Comparison of ENCODE assay signal across 15 cellular contexts in the genomic region with DNA sequence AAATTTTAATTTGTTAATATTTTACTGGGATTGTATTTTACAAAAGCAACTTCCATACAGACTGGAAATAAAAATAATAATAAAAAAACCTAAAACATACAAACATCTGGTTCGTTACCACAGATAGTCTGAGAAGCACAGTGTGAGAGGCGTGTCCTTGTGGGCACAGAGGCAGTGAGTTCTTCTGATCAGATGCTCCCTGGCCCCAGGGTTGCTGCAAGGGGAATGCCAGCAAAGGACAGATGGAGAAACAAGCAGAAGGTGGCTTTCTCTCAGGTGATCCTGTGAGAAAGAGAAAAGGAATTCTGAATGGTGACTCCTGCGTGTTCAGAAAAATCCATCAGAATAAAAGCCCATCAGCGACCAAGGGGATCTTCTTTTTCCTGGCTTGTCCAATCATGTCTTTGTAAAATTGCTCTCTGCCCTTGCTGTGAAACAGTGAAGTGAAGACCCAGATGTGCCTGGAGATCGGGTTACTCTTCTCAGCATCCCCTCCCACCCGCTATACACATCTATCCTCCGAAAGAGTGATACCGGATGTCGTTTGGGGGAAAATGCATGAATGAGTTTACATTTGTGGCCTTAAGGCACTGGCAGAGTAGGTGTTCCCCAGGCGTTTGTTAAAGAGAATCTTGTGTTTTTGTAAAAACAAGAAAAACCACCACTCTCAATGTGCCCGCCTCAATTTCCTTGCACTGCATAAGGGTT.
"Had no signal": no experiment of that assay in that cellular context is flagged by ENCODE, and none has a peak within 500 bp of the region (broad histone marks: within the 10 kb centered on the region; RNA-seq: fewer than 3 reads in every experiment).

No MANE protein-coding gene starts in this region.

- DNase-seq: activated CD4-positive, alpha-beta T cell treated with anti-CD3 and anti-CD28 coated beads, Interleukin-2, amount 50 U/mL, for 48 hours; activated CD4-positive, CD25-positive, alpha-beta regulatory T cell treated with anti-CD3 and anti-CD28 coated beads, Interleukin-2, amount 50 U/mL, for 72 hours; activated CD8-positive, alpha-beta memory T cell treated with anti-CD3 and anti-CD28 coated beads, Interleukin-2, amount 10 ng/mL, durations not matched to agents 7 days and 5 days; activated effector memory CD4-positive, alpha-beta T cell treated with anti-CD3 and anti-CD28 coated beads, Interleukin-2, amount 50 U/mL, for 16 hours; activated T-cell treated with anti-CD3 and anti-CD28 coated beads, Interleukin-2, amount 50 U/mL, for 4 hours; anterior cingulate cortex; dermis blood vessel endothelial cell; posterior cingulate gyrus; small intestine; thyroid gland had no signal

- H3K4me1 ChIP-seq: breast epithelium, right atrium auricular region, thyroid gland, vagina had no signal

- H3K27me3 ChIP-seq: breast epithelium, neutrophil, right atrium auricular region, thyroid gland, vagina had no signal

- H3K4me3 Mint-ChIP-seq: activated CD8-positive, alpha-beta memory T cell treated with anti-CD3 and anti-CD28 coated beads, Interleukin-2, amount 10 ng/mL, durations not matched to agents 7 days and 5 days; activated naive CD8-positive, alpha-beta T cell; activated T-cell treated with anti-CD3 and anti-CD28 coated beads, Interleukin-2, amount 50 U/mL, for 4 hours had no signal

- H3K4me1 Mint-ChIP-seq: activated CD8-positive, alpha-beta memory T cell treated with anti-CD3 and anti-CD28 coated beads, Interleukin-2, amount 10 ng/mL, durations not matched to agents 7 days and 5 days had no signal

- H3K36me3 Mint-ChIP-seq: activated CD8-positive, alpha-beta memory T cell treated with anti-CD3 and anti-CD28 coated beads, Interleukin-2, amount 10 ng/mL, durations not matched to agents 7 days and 5 days; activated naive CD8-positive, alpha-beta T cell had no signal

- H3K27me3 Mint-ChIP-seq: activated CD8-positive, alpha-beta memory T cell treated with anti-CD3 and anti-CD28 coated beads, Interleukin-2, amount 10 ng/mL, durations not matched to agents 7 days and 5 days had no signal

- H3K36me3 ChIP-seq: breast epithelium, neutrophil, right atrium auricular region, thyroid gland, vagina had no signal

- H3K27ac ChIP-seq: breast epithelium, neutrophil, right atrium auricular region, thyroid gland, vagina had no signal

- ATAC-seq: activated CD8-positive, alpha-beta memory T cell treated with anti-CD3 and anti-CD28 coated beads, Interleukin-2, amount 10 ng/mL, durations not matched to agents 7 days and 5 days; activated T-cell treated with anti-CD3 and anti-CD28 coated beads, Interleukin-2, amount 50 U/mL, for 4 hours had no signal

- H3K27ac Mint-ChIP-seq: activated CD8-positive, alpha-beta memory T cell treated with anti-CD3 and anti-CD28 coated beads, Interleukin-2, amount 10 ng/mL, durations not matched to agents 7 days and 5 days; activated naive CD8-positive, alpha-beta T cell had no signal

- H3K4me3 ChIP-seq: breast epithelium, right atrium auricular region, thyroid gland, vagina had no signal

- H3K9me3 ChIP-seq: breast epithelium, neutrophil, right atrium auricular region, thyroid gland, vagina had no signal
